In the genomic region with DNA sequence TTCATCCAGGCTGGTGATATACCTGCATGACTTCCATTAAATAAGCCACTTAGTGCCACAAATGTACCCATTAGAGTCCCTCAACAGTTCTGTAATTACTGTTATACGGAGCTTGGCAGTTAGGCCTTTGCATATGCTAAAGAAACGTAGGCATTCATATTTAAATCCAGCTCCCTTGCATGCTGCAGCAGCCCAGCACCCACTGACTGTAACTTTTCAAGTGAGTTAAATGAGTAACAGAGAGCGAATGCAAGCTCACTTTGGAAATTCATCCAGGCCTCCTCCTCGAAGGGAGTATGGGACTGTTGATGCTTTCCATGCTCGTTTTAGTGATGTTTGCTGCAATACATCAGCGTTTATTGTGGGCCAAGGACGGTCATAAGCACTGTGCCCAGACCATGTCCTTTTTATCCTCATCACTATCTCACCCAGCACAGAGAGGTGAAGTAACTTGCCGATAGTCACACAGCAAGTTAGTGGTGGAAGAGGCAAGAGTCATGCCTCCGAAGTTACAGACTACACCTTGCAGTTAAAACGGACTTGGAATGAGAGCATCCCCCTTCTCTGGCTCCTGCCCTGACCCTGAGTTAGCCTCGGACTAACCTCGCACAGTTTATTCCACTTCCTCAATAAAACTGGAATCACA, we compare ENCODE assay signal across 16 cellular contexts.
DNase-seq lines count a peak whose midpoint lies in the region; ATAC-seq, FAIRE-seq and TF ChIP-seq lines count a peak whose summit lies in the region.
"Had no signal": no experiment of that assay in that cellular context is flagged by ENCODE, and none has a peak within 500 bp of the region (broad histone marks: within the 10 kb centered on the region; RNA-seq: fewer than 3 reads in every experiment).

No MANE protein-coding gene starts in this region.

- no peak for FAIRE-seq in K562 (lab: Jason Lieb, UNC)
- FAIRE-seq: A204.1 had no signal

- H2AK5ac ChIP-seq in neuronal stem cell (ENCODE audit: low read depth, low read length): no peak overlapping the region

- BruUV-seq in K562 (replicated peaks; lab: Mats Ljungman, UMichigan): no TSS peak

- H3K18ac ChIP-seq in neuronal stem cell (ENCODE audit: low read length): no peak overlapping the region

- H3K4me2 ChIP-seq in K562 (ENCODE audit: insufficient read depth, low read length): no peak overlapping the region
- H3K4me2 ChIP-seq in neuronal stem cell (ENCODE audit: insufficient read depth, low read length, poor library complexity, severe bottlenecking): no peak overlapping the region

- H3K27ac ChIP-seq in K562 (ENCODE audit: extremely low read depth, low read depth, low read length) (no peak overlapping the region), neuronal stem cell (replicated peaks; ENCODE audit: low read length) (no peak overlapping the region)
- H3K27ac ChIP-seq: Peyer's patch, SJSA1 had no signal

- intact Hi-C loops in K562 (cut with micrococcal nuclease): no loop called here

- no peak overlapping the region for H3K4ac ChIP-seq in neuronal stem cell (ENCODE audit: low read length)

- DNase-seq in H7 (peak; percentile 66), K562 (ENCODE audit: extremely low read depth in 1 of 4, low spot score in 3 of 4) (no peak), iPS-NIHi11 (ENCODE audit: low spot score) (peak; percentile 40), neuronal stem cell (ENCODE audit: low spot score) (no peak), pons (ENCODE audit: low spot score) (no peak)
- no peak for DNase-seq in activated CD4-positive, CD25-positive, alpha-beta regulatory T cell (lab: John Stamatoyannopoulos, UW)
- DNase-seq: CD4-positive, alpha-beta T cell; DMS153; GDM1; NCI-H1092 treated with DMSO at 0.1 percent for 48 hours; NCI-H2081 treated with DMSO at 0.1 percent for 48 hours; NK-92 treated with Interleukin-12 subunit alpha and Interleukin-12 subunit beta, amount 100 ng/mL, for 24 hours; Peyer's patch had no signal

- no peak for TF ChIP-seq EP300 in K562 (IDR thresholded peaks at IDR 0.05; ENCODE audit: low read length)

- no peaks in the 10 kb centered on the region for H3K9me1 ChIP-seq in K562 (ENCODE audit: control insufficient read depth, insufficient read depth, low read length)

- H2BK120ac ChIP-seq in neuronal stem cell (ENCODE audit: low read depth, low read length): no peak overlapping the region

- H2AFZ ChIP-seq in K562 (ENCODE audit: low read depth, low read length) (no peak overlapping the region), neuronal stem cell (ENCODE audit: low read length) (no peak overlapping the region)

- no peaks in the 10 kb centered on the region for H3K4me1 Mint-ChIP-seq in stimulated activated memory B cell treated with anti-CD40 and anti-IgM and Interleukin-4, amounts not matched to agents 10 μg/mL and 1 μg/mL and 100 μg/mL, for 72 hours

- H4K20me1 ChIP-seq in K562 (replicated peaks; ENCODE audit: control insufficient read depth, insufficient read depth, low read length): no peaks in the 10 kb centered on the region

- no peak overlapping the region for H2BK15ac ChIP-seq in neuronal stem cell (ENCODE audit: low read length)

- in situ Hi-C loops in K562 (cut with MboI): no loop called here

- H3K27ac Mint-ChIP-seq in stimulated activated memory B cell treated with anti-CD40 and anti-IgM and Interleukin-4, amounts not matched to agents 10 μg/mL and 1 μg/mL and 100 μg/mL, for 72 hours: no peak overlapping the region
- H3K27ac Mint-ChIP-seq: CD4-positive, alpha-beta T cell had no signal

- no peak for TF ChIP-seq CTCF in K562 (IDR thresholded peaks at IDR 0.05 in 2 of 3, conservative IDR thresholded peaks at IDR 0.05 in 1 of 3; ENCODE audit: insufficient read depth in 2 of 3, low read depth in 1 of 3, low read length in 3 of 3)

- no peak overlapping the region for H2BK12ac ChIP-seq in neuronal stem cell (ENCODE audit: low read length)

- peaks cover 6% of the 10 kb centered on the region for H3K9me3 Mint-ChIP-seq in stimulated activated memory B cell treated with anti-CD40 and anti-IgM and Interleukin-4, amounts not matched to agents 10 μg/mL and 1 μg/mL and 100 μg/mL, for 72 hours
- H3K9me3 Mint-ChIP-seq: CD4-positive, alpha-beta T cell had no signal

- no peak overlapping the region for H3K4me3 ChIP-seq in H7 (ENCODE audit: insufficient read depth, low read depth, low read length)
- H3K4me3 ChIP-seq in K562: no peak overlapping the region
- no peak overlapping the region for H3K4me3 ChIP-seq in neuronal stem cell (ENCODE audit: low read length in 2 of 2)
- H3K4me3 ChIP-seq: Peyer's patch, SJSA1 had no signal

- H3K14ac ChIP-seq in neuronal stem cell (ENCODE audit: low read length): peak overlapping the region; percentile 32

- no peaks in the 10 kb centered on the region for H3K27me3 ChIP-seq in H7 (ENCODE audit: control insufficient read depth, insufficient read depth, low read length)
- peaks cover 13 to 33% of the 10 kb centered on the region in 2 experiments; a peak in 4 of 5 replicates for H3K27me3 ChIP-seq in K562 (ENCODE audit: control insufficient read depth in 2 of 2, insufficient read depth in 2 of 2, low read length in 2 of 2)
- peaks cover 0 to 2% (median 0%) of the 10 kb centered on the region in 3 experiments for H3K27me3 ChIP-seq in neuronal stem cell (ENCODE audit: control insufficient read depth in 3 of 3, insufficient read depth in 3 of 3, low read depth in 1 of 3, low read length in 3 of 3)
- H3K27me3 ChIP-seq: Peyer's patch had no signal

- CTCF ChIA-PET in K562 (lab: Yijun Ruan, JAX; ENCODE audit: low intra/inter-chr PET ratio): no interaction called here

- H3K4me3 Mint-ChIP-seq in stimulated activated memory B cell treated with anti-CD40 and anti-IgM and Interleukin-4, amounts not matched to agents 10 μg/mL and 1 μg/mL and 100 μg/mL, for 72 hours: no peak overlapping the region
- H3K4me3 Mint-ChIP-seq: CD4-positive, alpha-beta T cell had no signal

- H3K4me1 ChIP-seq in K562 (replicated peaks in 1 of 2; ENCODE audit: control insufficient read depth in 2 of 2, insufficient read depth in 2 of 2, low read length in 2 of 2): no peaks in the 10 kb centered on the region
- peaks cover 5 to 44% of the 10 kb centered on the region in 2 donors for H3K4me1 ChIP-seq in neuronal stem cell (ENCODE audit: control insufficient read depth in 2 of 2, insufficient read depth in 1 of 2, low read depth in 1 of 2, low read length in 2 of 2)
- H3K4me1 ChIP-seq: SJSA1 had no signal

- no peaks in the 10 kb centered on the region for H3K36me3 Mint-ChIP-seq in stimulated activated memory B cell treated with anti-CD40 and anti-IgM and Interleukin-4, amounts not matched to agents 10 μg/mL and 1 μg/mL and 100 μg/mL, for 72 hours

- H3K27me3 Mint-ChIP-seq in stimulated activated memory B cell treated with anti-CD40 and anti-IgM and Interleukin-4, amounts not matched to agents 10 μg/mL and 1 μg/mL and 100 μg/mL, for 72 hours: peaks cover 48% of the 10 kb centered on the region

- H3K9ac ChIP-seq in K562 (ENCODE audit: insufficient read depth in 1 of 2, low read depth in 2 of 2, low read length in 2 of 2) (no peak overlapping the region), neuronal stem cell (ENCODE audit: low read depth, low read length, poor library complexity) (no peak overlapping the region)

- TF ChIP-seq RAD21 in K562 (CRISPR knock-in tag; conservative IDR thresholded peaks at IDR 0.05 in 1 of 2, IDR thresholded peaks at IDR 0.05 in 1 of 2): no peak

- no peak overlapping the region for H4K8ac ChIP-seq in neuronal stem cell (ENCODE audit: low read depth, low read length)

- no peak for TF ChIP-seq POLR2A in K562 (conservative IDR thresholded peaks at IDR 0.05)

- no peaks in the 10 kb centered on the region for H3K79me2 ChIP-seq in K562 (ENCODE audit: control insufficient read depth, insufficient read depth, low read length)

- H4K91ac ChIP-seq in neuronal stem cell (ENCODE audit: low read depth, low read length, poor library complexity): no peak overlapping the region

- H2BK5ac ChIP-seq in neuronal stem cell (ENCODE audit: low read length): no peak overlapping the region

- no peak overlapping the region for H3K23ac ChIP-seq in neuronal stem cell (ENCODE audit: low read depth, low read length, poor library complexity)

- WGBS in K562 (ENCODE audit: insufficient coverage, low coverage, missing lambda C conversion rate): 2% methylated on average over 12 of the region's 12 CpGs
- WGBS in neuronal stem cell (ENCODE audit: extremely low coverage in 2 of 2, insufficient read length in 2 of 2, insufficient replicate concordance in 1 of 2), 2 donors: no CpG with 5 or more reads among the region's 12 CpGs

- H3K36me3 ChIP-seq in H7 (replicated peaks; ENCODE audit: control insufficient read depth, insufficient read depth, low read length) (no peaks in the 10 kb centered on the region), K562 (ENCODE audit: control insufficient read depth, insufficient read depth, low read length) (no peaks in the 10 kb centered on the region), neuronal stem cell (replicated peaks in 1 of 2; ENCODE audit: control insufficient read depth in 2 of 2, insufficient read depth in 2 of 2, low read length in 2 of 2) (no peaks in the 10 kb centered on the region)
- H3K36me3 ChIP-seq: Peyer's patch, SJSA1 had no signal

- H3K9me3 ChIP-seq in K562 (replicated peaks; ENCODE audit: control insufficient read depth, insufficient read depth, low read depth, low read length): no peaks in the 10 kb centered on the region
- H3K9me3 ChIP-seq in neuronal stem cell (replicated peaks in 1 of 2; ENCODE audit: control insufficient read depth in 2 of 2, insufficient read depth in 1 of 2, low read depth in 1 of 2, low read length in 2 of 2): peaks cover 0 to 3% of the 10 kb centered on the region in 2 donors
- H3K9me3 ChIP-seq: Peyer's patch, SJSA1 had no signal

- ATAC-seq in K562: no peak
- ATAC-seq in stimulated activated memory B cell treated with anti-CD40 and anti-IgM and Interleukin-4, amounts not matched to agents 10 μg/mL and 1 μg/mL and 100 μg/mL, for 72 hours: no peak

- no peaks in the 10 kb centered on the region for H3K79me1 ChIP-seq in neuronal stem cell (ENCODE audit: low read depth, low read length)

- POLR2A ChIA-PET in K562 (lab: Yijun Ruan, JAX): interaction anchor here (0.6 to 1.0 kb wide), 2 partner anchors 10 to 22 kb away, joined by 3 read pairs; no protein-coding TSS in a partner anchor

TF ChIP-seq in K562, 482 proteins besides CTCF, POLR2A, EP300 and RAD21:
- TF ChIP-seq MEF2D (tag; conservative IDR thresholded peaks at IDR 0.05; ENCODE audit: low read depth) (no peak), RBM25 (IDR thresholded peaks at IDR 0.05; ENCODE audit: low read depth, low read length, severe bottlenecking) (peak; percentile 75), PTBP1 (IDR thresholded peaks at IDR 0.05; ENCODE audit: low read depth, low read length) (0 out of 2 replicates have a peak, but pooled peaks have one; percentile 47), BCOR (IDR thresholded peaks at IDR 0.05) (peak; percentile 56; the same call in 1 of the 2 replicates), ZFP36 (IDR thresholded peaks at IDR 0.05; ENCODE audit: low read depth, low read length, partially characterized antibody) (peak; percentile 70)

Comparison
In these comparisons a context has a peak if more than half of its experiments do, and no peak if none do; other contexts are left out.
1. DNase-seq: peak in H7 (single experiment) and iPS-NIHi11 (single experiment); none in K562 (0 of 4), neuronal stem cell (single experiment), pons (single experiment) and activated CD4-positive, CD25-positive, alpha-beta regulatory T cell (0 of 4).